In the genomic region with DNA sequence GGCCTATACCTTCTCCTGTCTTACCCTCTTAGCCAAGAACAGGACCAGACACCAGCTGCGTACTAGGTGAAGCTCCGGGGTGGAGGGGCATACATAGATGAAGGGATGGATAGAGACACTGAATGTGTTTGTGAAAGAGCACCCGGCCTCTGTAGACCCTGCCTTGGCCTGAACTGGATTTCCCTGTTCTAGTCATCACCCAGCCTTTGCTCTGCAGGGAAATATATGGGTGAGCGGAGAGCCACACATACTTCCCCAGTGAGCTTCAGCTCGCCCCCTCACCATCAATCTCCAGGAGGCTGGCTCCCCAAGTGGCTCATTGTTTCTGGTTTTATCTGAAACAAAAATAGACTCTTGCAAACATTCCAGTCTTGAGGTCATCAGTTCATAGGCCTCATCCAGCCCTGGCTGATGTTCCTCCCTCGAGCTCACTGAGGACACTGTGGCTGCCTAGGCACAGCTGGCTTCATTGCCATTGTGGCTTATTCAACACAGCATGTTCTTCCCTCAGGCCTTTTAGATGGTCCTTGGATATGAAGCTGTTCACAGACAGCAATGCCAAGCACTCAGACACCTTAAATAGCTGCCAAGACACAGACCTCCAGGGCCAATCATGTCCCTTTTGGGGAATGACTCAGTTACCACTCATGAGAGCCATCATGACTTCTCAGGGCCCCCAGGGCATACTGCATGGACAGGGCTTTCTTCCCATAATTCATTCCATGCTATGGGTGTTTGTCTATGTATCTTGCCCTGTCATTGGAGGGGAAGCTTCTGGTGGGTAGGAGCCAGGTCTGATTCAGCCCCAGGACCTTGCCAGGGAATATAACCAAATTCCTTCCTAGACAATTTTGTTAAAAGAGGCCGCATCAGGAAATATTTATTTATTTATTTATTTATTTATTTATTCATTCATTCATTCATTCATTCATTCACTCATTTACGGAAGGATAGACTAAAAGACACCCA, we compare ENCODE assay signal across 16 cellular contexts.
DNase-seq lines count a peak whose midpoint lies in the region; ATAC-seq and TF ChIP-seq lines count a peak whose summit lies in the region.
"Had no signal": no experiment of that assay in that cellular context is flagged by ENCODE, and none has a peak within 500 bp of the region (broad histone marks: within the 10 kb centered on the region; RNA-seq: fewer than 3 reads in every experiment).

No MANE protein-coding gene starts in this region.

- H3K27me3 ChIP-seq in HCT116 (ENCODE audit: insufficient read depth, low read length) (0 out of 2 replicates have a peak, but pooled peaks cover 2% of the 10 kb centered on the region), skeletal muscle satellite cell (ENCODE audit: control insufficient read depth, insufficient read depth, low read length) (no peaks in the 10 kb centered on the region)
- H3K27me3 ChIP-seq: tibial nerve had no signal

- H3K36me3 ChIP-seq in HCT116 (ENCODE audit: control insufficient read depth in 1 of 2, insufficient read depth in 2 of 2, low read length in 2 of 2) (no peaks in the 10 kb centered on the region), skeletal muscle satellite cell (ENCODE audit: insufficient read depth, low read length) (no peaks in the 10 kb centered on the region)
- H3K36me3 ChIP-seq: lower lobe of right lung, tibial nerve had no signal

- no peaks in the 10 kb centered on the region for H3K4me1 Mint-ChIP-seq in natural killer cell treated with Interleukin-12 subunit alpha and Interleukin-12 subunit beta and Interleukin-15 and Interleukin-18, amount 100 ng/mL, for 72 hours (ENCODE audit: low read depth in 2 of 2)
- H3K4me1 Mint-ChIP-seq: activated naive CD8-positive, alpha-beta T cell treated with anti-CD3 and anti-CD28 coated beads for 36 hours had no signal

- H3K27me3 Mint-ChIP-seq in natural killer cell treated with Interleukin-12 subunit alpha and Interleukin-12 subunit beta and Interleukin-15 and Interleukin-18, amount 100 ng/mL, for 72 hours, result peaks cover 8 to 24% of the 10 kb centered on the region in 2 donors
- H3K27me3 Mint-ChIP-seq: progenitor cell of endocrine pancreas had no signal

- peak; percentile 86 for ATAC-seq in HCT116
- ATAC-seq in HG02610 (IDR thresholded peaks at IDR 0.05; ENCODE audit: unreplicated experiment), result no peak
- no peak for ATAC-seq in natural killer cell treated with Interleukin-12 subunit alpha and Interleukin-12 subunit beta and Interleukin-15 and Interleukin-18, amount 100 ng/mL, for 72 hours
- ATAC-seq: lower lobe of right lung had no signal

- H3K9me3 ChIP-seq in HCT116 (ENCODE audit: control insufficient read depth in 1 of 2, insufficient read depth in 1 of 2, low read depth in 1 of 2, low read length in 2 of 2), result no peaks in the 10 kb centered on the region
- no peaks in the 10 kb centered on the region for H3K9me3 ChIP-seq in skeletal muscle satellite cell (replicated peaks; ENCODE audit: low read length)
- H3K9me3 ChIP-seq: lower lobe of right lung, tibial nerve had no signal

- no peak overlapping the region for H3K4me3 Mint-ChIP-seq in natural killer cell treated with Interleukin-12 subunit alpha and Interleukin-12 subunit beta and Interleukin-15 and Interleukin-18, amount 100 ng/mL, for 72 hours
- H3K4me3 Mint-ChIP-seq: activated CD4-positive, alpha-beta memory T cell treated with anti-CD3 and anti-CD28 coated beads for 36 hours; activated naive CD8-positive, alpha-beta T cell treated with anti-CD3 and anti-CD28 coated beads for 36 hours had no signal

- peak overlapping the region; percentile 40 for H2AFZ ChIP-seq in HCT116 (ENCODE audit: low read depth, low read length, poor library complexity, severe bottlenecking)

- H3K9me2 ChIP-seq in HCT116 (ENCODE audit: insufficient read depth), result no peaks in the 10 kb centered on the region

- H3K9me3 Mint-ChIP-seq in natural killer cell treated with Interleukin-12 subunit alpha and Interleukin-12 subunit beta and Interleukin-15 and Interleukin-18, amount 100 ng/mL, for 72 hours, result no peaks in the 10 kb centered on the region
- H3K9me3 Mint-ChIP-seq: activated CD4-positive, alpha-beta memory T cell treated with anti-CD3 and anti-CD28 coated beads for 36 hours; activated naive CD8-positive, alpha-beta T cell treated with anti-CD3 and anti-CD28 coated beads for 36 hours had no signal

- no peak overlapping the region for H3K27ac Mint-ChIP-seq in natural killer cell treated with Interleukin-12 subunit alpha and Interleukin-12 subunit beta and Interleukin-15 and Interleukin-18, amount 100 ng/mL, for 72 hours
- H3K27ac Mint-ChIP-seq: activated CD4-positive, alpha-beta memory T cell treated with anti-CD3 and anti-CD28 coated beads for 36 hours; activated naive CD8-positive, alpha-beta T cell treated with anti-CD3 and anti-CD28 coated beads for 36 hours; progenitor cell of endocrine pancreas had no signal

- TF ChIP-seq CTCF in HCT116 (IDR thresholded peaks at IDR 0.05 in 2 of 3, conservative IDR thresholded peaks at IDR 0.05 in 1 of 3; ENCODE audit: borderline replicate concordance in 1 of 3, insufficient read depth in 1 of 3, low read depth in 2 of 3, low read length in 2 of 3), result no peak
- TF ChIP-seq CTCF in fibroblast of villous mesenchyme (IDR thresholded peaks at IDR 0.05; ENCODE audit: insufficient read depth, low read depth, low read length), result no peak

- no peak for TF ChIP-seq RAD21 in HCT116 (IDR thresholded peaks at IDR 0.05; ENCODE audit: low read depth)

- peak overlapping the region; percentile 58 for H3K4me2 ChIP-seq in HCT116 (ENCODE audit: low read length)
- H3K4me2 ChIP-seq in skeletal muscle satellite cell (ENCODE audit: low read length), result peak overlapping the region; percentile 19
- H3K4me2 ChIP-seq: KMS-11 had no signal

- POLR2A ChIA-PET in HCT116 (lab: Charles Lee), result no interaction called here

- H3K9ac ChIP-seq in HCT116 (ENCODE audit: low read length) (no peak overlapping the region), skeletal muscle satellite cell (ENCODE audit: low read depth, low read length) (no peak overlapping the region)
- H3K9ac ChIP-seq: KMS-11 had no signal

- intact Hi-C loops in HCT116 (cut with micrococcal nuclease), result no loop called here

- peak; percentile 56 for DNase-seq in HCT116 (ENCODE audit: low read depth, low spot score)
- DNase-seq in T1000 (lab: John Stamatoyannopoulos, UW), result peak; percentile 87
- peak; percentile 14 for DNase-seq in fibroblast of villous mesenchyme (ENCODE audit: low read depth)
- no peak for DNase-seq in inferior parietal cortex (ENCODE audit: extremely low spot score)
- no peak for DNase-seq in natural killer cell treated with Interleukin-12 subunit alpha and Interleukin-12 subunit beta and Interleukin-15 and Interleukin-18, amount 100 ng/mL, for 72 hours (ENCODE audit: low spot score)
- no peak for DNase-seq in NCI-H1436 (lab: John Stamatoyannopoulos, UW)
- DNase-seq: activated CD4-positive, alpha-beta memory T cell treated with anti-CD3 and anti-CD28 coated beads for 36 hours; activated naive CD8-positive, alpha-beta T cell treated with anti-CD3 and anti-CD28 coated beads for 36 hours; erythroblast; lower lobe of right lung; NCI-H2171 treated with DMSO at 0.1 percent for 48 hours had no signal

- H3K79me2 ChIP-seq in HCT116 (ENCODE audit: insufficient read depth, low read length), result no peaks in the 10 kb centered on the region

- peaks cover 0 to 17% of the 10 kb centered on the region in 2 experiments for H3K4me1 ChIP-seq in HCT116 (ENCODE audit: control insufficient read depth in 1 of 2, insufficient read depth in 2 of 2, low read length in 2 of 2)
- peaks cover 31% of the 10 kb centered on the region for H3K4me1 ChIP-seq in skeletal muscle satellite cell (ENCODE audit: control insufficient read depth, insufficient read depth, low read length)
- H3K4me1 ChIP-seq: lower lobe of right lung, tibial nerve had no signal

- no peak overlapping the region for H3K27ac ChIP-seq in HCT116 (ENCODE audit: low read depth, low read length)
- H3K27ac ChIP-seq: KMS-11, lower lobe of right lung, tibial nerve had no signal

- H4K20me1 ChIP-seq in HCT116 (ENCODE audit: insufficient read depth), result no peaks in the 10 kb centered on the region

- H3K4me3 ChIP-seq in HCT116 (replicated peaks in 1 of 2; ENCODE audit: low read depth in 1 of 2, low read length in 2 of 2) (0 out of 4 replicates have a peak overlapping the region, but pooled peaks of 1 of the 2 experiments have one; percentile 12), fibroblast of villous mesenchyme (ENCODE audit: low read depth, low read length) (no peak overlapping the region), skeletal muscle satellite cell (ENCODE audit: low read length) (no peak overlapping the region)
- H3K4me3 ChIP-seq: lower lobe of right lung, tibial nerve had no signal

- RAD21 ChIA-PET in HCT116 (lab: Charles Lee; ENCODE audit: low non-redundant PET in 1 of 2, low total read pairs in 2 of 2, uncharacterized antibody in 2 of 2, unreplicated experiment in 2 of 2), result no interaction called here

- CTCF ChIA-PET in HCT116 (lab: Charles Lee), result no interaction called here

- no peak for TF ChIP-seq POLR2A in HCT116 (IDR thresholded peaks at IDR 0.05; ENCODE audit: borderline replicate concordance, extremely low read depth, insufficient read depth, insufficient read length)

- H3K36me3 Mint-ChIP-seq in natural killer cell treated with Interleukin-12 subunit alpha and Interleukin-12 subunit beta and Interleukin-15 and Interleukin-18, amount 100 ng/mL, for 72 hours, result no peaks in the 10 kb centered on the region
- H3K36me3 Mint-ChIP-seq: activated CD4-positive, alpha-beta memory T cell treated with anti-CD3 and anti-CD28 coated beads for 36 hours; activated naive CD8-positive, alpha-beta T cell treated with anti-CD3 and anti-CD28 coated beads for 36 hours had no signal

- BruUV-seq in HCT116 (replicated peaks; lab: Mats Ljungman, UMichigan), result no TSS peak

TF ChIP-seq in HCT116, 20 proteins besides CTCF, POLR2A, EP300 and RAD21 (continues in another document):
- TF ChIP-seq EGR1 (IDR thresholded peaks at IDR 0.05; ENCODE audit: low read depth) (no peak), YY1 (IDR thresholded peaks at IDR 0.05; ENCODE audit: extremely low read depth, insufficient replicate concordance, low read depth, low read length) (no peak), SP1 (IDR thresholded peaks at IDR 0.05; ENCODE audit: low read depth) (peak; percentile 54), JUND (IDR thresholded peaks at IDR 0.05) (peak; percentile 42), ELF1 (IDR thresholded peaks at IDR 0.05; ENCODE audit: borderline replicate concordance, low read depth) (no peak), CBX3 (IDR thresholded peaks at IDR 0.05; ENCODE audit: low read depth) (peak; percentile 22; the same call in 1 of the 2 replicates), ZNF274 (IDR thresholded peaks at IDR 0.05; ENCODE audit: low read depth, low read length) (no peak)
- TF ChIP-seq, protein P1, sequence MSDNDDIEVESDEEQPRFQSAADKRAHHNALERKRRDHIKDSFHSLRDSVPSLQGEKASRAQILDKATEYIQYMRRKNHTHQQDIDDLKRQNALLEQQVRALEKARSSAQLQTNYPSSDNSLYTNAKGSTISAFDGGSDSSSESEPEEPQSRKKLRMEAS (IDR thresholded peaks at IDR 0.05), result peak; percentile 28; the same call in 1 of the 2 replicates
- TF ChIP-seq, protein P2, sequence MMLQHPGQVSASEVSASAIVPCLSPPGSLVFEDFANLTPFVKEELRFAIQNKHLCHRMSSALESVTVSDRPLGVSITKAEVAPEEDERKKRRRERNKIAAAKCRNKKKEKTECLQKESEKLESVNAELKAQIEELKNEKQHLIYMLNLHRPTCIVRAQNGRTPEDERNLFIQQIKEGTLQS (IDR thresholded peaks at IDR 0.05), result no peak

Comparison
In these comparisons a context has a peak if more than half of its experiments do, and no peak if none do; other contexts are left out.
1. DNase-seq: peak in HCT116 (single experiment), T1000 (single experiment) and fibroblast of villous mesenchyme (single experiment); none in inferior parietal cortex (single experiment), natural killer cell treated with Interleukin-12 subunit alpha and Interleukin-12 subunit beta and Interleukin-15 and Interleukin-18, amount 100 ng/mL, for 72 hours (single experiment) and NCI-H1436 (single experiment).